In genomic region chr10:112637901-112638300, GRCh38 we compare ENCODE assay signal across 22 cellular contexts.
DNase-seq lines count a peak whose midpoint lies in the region; ATAC-seq, FAIRE-seq and TF ChIP-seq lines count a peak whose summit lies in the region.
"Had no signal": no experiment of that assay in that cellular context is flagged by ENCODE, and none has a peak within 500 bp of the region (broad histone marks: within the 10 kb centered on the region; RNA-seq: fewer than 3 reads in every experiment).

No MANE protein-coding gene starts in this region.

- H3K4me3 ChIP-seq in A549 (no peak overlapping the region), PC-3 (ENCODE audit: low read length) (no peak overlapping the region), left lung (no peak overlapping the region)
- H3K4me3 ChIP-seq: BLaER1 treated with 17β-estradiol and CSF1 and Interleukin-3, amounts not matched to agents 10 nM and 100 nM; SJSA1 had no signal

- H4K20me1 ChIP-seq in PC-3 (ENCODE audit: low read length) = no peaks in the 10 kb centered on the region

- H3K27ac ChIP-seq in A549 = no peak overlapping the region
- H3K27ac ChIP-seq in PC-3 (ENCODE audit: low read length) = no peak overlapping the region
- no peak overlapping the region for H3K27ac ChIP-seq in left lung
- H3K27ac ChIP-seq: 22Rv1; BLaER1 treated with 17β-estradiol and CSF1 and Interleukin-3, amounts not matched to agents 10 nM and 100 nM; SJSA1 had no signal

- H3K27me3 ChIP-seq in PC-3 (ENCODE audit: low read length) (no peaks in the 10 kb centered on the region), left lung (no peaks in the 10 kb centered on the region)
- H3K27me3 ChIP-seq: BLaER1 treated with 17β-estradiol and CSF1 and Interleukin-3, amounts not matched to agents 10 nM and 100 nM; SJSA1 had no signal

- intact Hi-C loops in PC-3 (cut with micrococcal nuclease) = no loop called here
- intact Hi-C loops in left lung (cut with DNase I) = no loop called here

- H3K9me2 ChIP-seq in PC-3 (replicated peaks; ENCODE audit: low read length) = no peaks in the 10 kb centered on the region

- H3K4me1 ChIP-seq in A549 (peaks cover 35% of the 10 kb centered on the region), PC-3 (ENCODE audit: insufficient read depth, low read length) (peaks cover 27% of the 10 kb centered on the region), left lung (no peaks in the 10 kb centered on the region)
- H3K4me1 ChIP-seq: Caco-2 had no signal

- TF ChIP-seq RAD21 in A549 (conservative IDR thresholded peaks at IDR 0.05 in 1 of 2, IDR thresholded peaks at IDR 0.05 in 1 of 2) = no peak

- CTCF ChIA-PET in A549 (lab: Yijun Ruan, JAX) = interaction anchor here (1.7 kb wide), 1 partner anchor 11 kb away, joined by 3 read pairs; no protein-coding TSS in a partner anchor
- CTCF ChIA-PET in PC-3 (lab: Charles Lee) = no interaction called here

- POLR2A ChIA-PET in A549 (lab: Yijun Ruan, JAX) (no interaction called here), PC-3 (lab: Charles Lee; ENCODE audit: unreplicated experiment) (interaction anchor here (0.7 kb wide), 1 partner anchor 163 kb away, joined by 5 read pairs; no protein-coding TSS in a partner anchor)

- 12% methylated on average over 3 of the region's 3 CpGs for WGBS in A549 (ENCODE audit: missing lambda C conversion rate)

- H3K79me2 ChIP-seq in PC-3 (ENCODE audit: low read length) = no peaks in the 10 kb centered on the region

- FAIRE-seq in A549 (lab: Jason Lieb, UNC) (no peak), GM19239 (lab: Jason Lieb, UNC) (no peak)

- H3F3A ChIP-seq in PC-3 (ENCODE audit: low read length, unreplicated experiment) = no peaks in the 10 kb centered on the region

- TF ChIP-seq POLR2A in A549 (IDR thresholded peaks at IDR 0.05; ENCODE audit: low read length) = no peak

- H3K4me2 ChIP-seq in A549 (peak overlapping the region; percentile 24), PC-3 (ENCODE audit: low read length) (no peak overlapping the region)
- H3K4me2 ChIP-seq: BLaER1 treated with 17β-estradiol and CSF1 and Interleukin-3, amounts not matched to agents 10 nM and 100 nM had no signal

- TF ChIP-seq CTCF in A549 (IDR thresholded peaks at IDR 0.05) = no peak
- TF ChIP-seq CTCF in PC-3 (conservative IDR thresholded peaks at IDR 0.05; ENCODE audit: low read depth, low read length) = no peak
- TF ChIP-seq CTCF in left lung (IDR thresholded peaks at IDR 0.05) = no peak

- ATAC-seq in A549 = no peak
- ATAC-seq in PC-3 = peak; percentile 21; the same call in 1 of the 2 replicates
- ATAC-seq in left lung = peak; percentile 49
- ATAC-seq: Right ventricle myocardium inferior had no signal

- H3K36me3 ChIP-seq in PC-3 (ENCODE audit: low read depth, low read length) (no peaks in the 10 kb centered on the region), left lung (no peaks in the 10 kb centered on the region)
- H3K36me3 ChIP-seq: SJSA1 had no signal

- H2AFZ ChIP-seq in PC-3 (ENCODE audit: low read length) = no peak overlapping the region

- H3K9ac ChIP-seq in PC-3 (ENCODE audit: low read length) = no peak overlapping the region
- H3K9ac ChIP-seq: BLaER1 treated with 17β-estradiol and CSF1 and Interleukin-3, amounts not matched to agents 10 nM and 100 nM had no signal

- TF ChIP-seq EP300 in A549 (IDR thresholded peaks at IDR 0.05) = no peak

- no TSS peak for BruUV-seq in PC-3 (replicated peaks; lab: Mats Ljungman, UMichigan)

- peak; percentile 10 for DNase-seq in DMS53 (lab: John Stamatoyannopoulos, UW)
- no peak for DNase-seq in DMS53 treated with DMSO at 0.1 percent for 48 hours (lab: John Stamatoyannopoulos, UW; ENCODE audit: unreplicated experiment)
- no peak for DNase-seq in A549 (ENCODE audit: low read depth in 1 of 2, low spot score in 1 of 2)
- DNase-seq in PC-3 = no peak
- no peak for DNase-seq in left lung
- DNase-seq in GM19239 (ENCODE audit: insufficient read length, low spot score) = no peak
- no peak for DNase-seq in HUDEP-2 (lab: John Stamatoyannopoulos, UW; ENCODE audit: unreplicated experiment in 76 of 76)
- no peak for DNase-seq in hepatic stellate cell (ENCODE audit: low spot score)
- DNase-seq: Caco-2; CD4-positive, alpha-beta memory T cell; DMS 273 treated with DMSO at 0.1 percent for 48 hours; GDM1; H9; KBM-7; NCI-H1092 treated with DMSO at 0.1 percent for 48 hours; NCI-H1436 treated with DMSO at 0.1 percent for 48 hours; NCI-H2029 treated with DMSO at 0.1 percent for 48 hours; NCI-H748 treated with DMSO at 0.1 percent for 48 hours had no signal

- H3K9me3 ChIP-seq in A549 = no peaks in the 10 kb centered on the region
- no peaks in the 10 kb centered on the region for H3K9me3 ChIP-seq in PC-3 (ENCODE audit: low read length)
- no peaks in the 10 kb centered on the region for H3K9me3 ChIP-seq in left lung
- H3K9me3 ChIP-seq: BLaER1 treated with 17β-estradiol and CSF1 and Interleukin-3, amounts not matched to agents 10 nM and 100 nM; Caco-2; SJSA1 had no signal

TF ChIP-seq in A549, 52 proteins besides CTCF, POLR2A, EP300 and RAD21:
- TF ChIP-seq HES2 (IDR thresholded peaks at IDR 0.05) = no peak
- no peak for TF ChIP-seq CHD4 (IDR thresholded peaks at IDR 0.05; ENCODE audit: borderline replicate concordance)
- TF ChIP-seq, protein P1, sequence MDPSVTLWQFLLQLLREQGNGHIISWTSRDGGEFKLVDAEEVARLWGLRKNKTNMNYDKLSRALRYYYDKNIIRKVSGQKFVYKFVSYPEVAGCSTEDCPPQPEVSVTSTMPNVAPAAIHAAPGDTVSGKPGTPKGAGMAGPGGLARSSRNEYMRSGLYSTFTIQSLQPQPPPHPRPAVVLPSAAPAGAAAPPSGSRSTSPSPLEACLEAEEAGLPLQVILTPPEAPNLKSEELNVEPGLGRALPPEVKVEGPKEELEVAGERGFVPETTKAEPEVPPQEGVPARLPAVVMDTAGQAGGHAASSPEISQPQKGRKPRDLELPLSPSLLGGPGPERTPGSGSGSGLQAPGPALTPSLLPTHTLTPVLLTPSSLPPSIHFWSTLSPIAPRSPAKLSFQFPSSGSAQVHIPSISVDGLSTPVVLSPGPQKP (IDR thresholded peaks at IDR 0.05; ENCODE audit: low read depth, low read length) = no peak
- TF ChIP-seq HOXA7 (CRISPR knock-in tag; IDR thresholded peaks at IDR 0.05) = no peak
- TF ChIP-seq EHMT2 (IDR thresholded peaks at IDR 0.05; ENCODE audit: low read depth) = no peak
- no peak for TF ChIP-seq CHD2 (IDR thresholded peaks at IDR 0.05; ENCODE audit: low read length, partially characterized antibody)
- no peak for TF ChIP-seq HMGXB4 (CRISPR knock-in tag; IDR thresholded peaks at IDR 0.05; ENCODE audit: borderline replicate concordance)
- TF ChIP-seq ZSCAN20 (CRISPR knock-in tag; IDR thresholded peaks at IDR 0.05) = no peak
- no peak for TF ChIP-seq GATA3 (IDR thresholded peaks at IDR 0.05; ENCODE audit: borderline replicate concordance)
- no peak for TF ChIP-seq NPAS2 (CRISPR knock-in tag; IDR thresholded peaks at IDR 0.05; ENCODE audit: borderline replicate concordance)
- TF ChIP-seq CBX2 (IDR thresholded peaks at IDR 0.05; ENCODE audit: borderline replicate concordance, low read depth) = no peak
- TF ChIP-seq PHF8 (IDR thresholded peaks at IDR 0.05; ENCODE audit: borderline replicate concordance, low read depth) = no peak
- TF ChIP-seq CEBPB (IDR thresholded peaks at IDR 0.05) = no peak
- TF ChIP-seq ZNF302 (CRISPR knock-in tag; IDR thresholded peaks at IDR 0.05) = no peak
- no peak for TF ChIP-seq SMC3 (IDR thresholded peaks at IDR 0.05)
- TF ChIP-seq TP53 (CRISPR knock-in tag; IDR thresholded peaks at IDR 0.05) = no peak
- TF ChIP-seq RFX5 (IDR thresholded peaks at IDR 0.05) = no peak
- no peak for TF ChIP-seq FOSB (CRISPR knock-in tag; IDR thresholded peaks at IDR 0.05)
- no peak for TF ChIP-seq JUNB (IDR thresholded peaks at IDR 0.05)
- TF ChIP-seq RARB (CRISPR knock-in tag; IDR thresholded peaks at IDR 0.05) = no peak

Comparison
In these comparisons a context has a peak if more than half of its experiments do, and no peak if none do; other contexts are left out.
1. ATAC-seq: peak in PC-3 (single experiment) and left lung (single experiment); none in A549 (0 of 2).